In genomic region chr2:94993176-94994062, GRCh38 we compare ENCODE assay signal across 1 cellular context.
TF ChIP-seq lines count a peak whose summit lies in the region.

No MANE protein-coding gene starts in this region.

TF ChIP-seq in K562, 482 proteins besides CTCF, POLR2A, EP300 and RAD21 (continued from another document):
- no peak for TF ChIP-seq MXD1 (CRISPR knock-in tag; IDR thresholded peaks at IDR 0.05; ENCODE audit: borderline replicate concordance, poor library complexity, severe bottlenecking)
- TF ChIP-seq PML (IDR thresholded peaks at IDR 0.05; ENCODE audit: low read length), result no peak
- no peak for TF ChIP-seq NCOA6 (IDR thresholded peaks at IDR 0.05)
- peak; percentile 47; the same call in 1 of the 2 replicates for TF ChIP-seq PKNOX1 (IDR thresholded peaks at IDR 0.05)
- no peak for TF ChIP-seq EZH2 (IDR thresholded peaks at IDR 0.05; ENCODE audit: borderline replicate concordance, low read depth, low read length)
- TF ChIP-seq TARDBP (IDR thresholded peaks at IDR 0.05), result no peak
